1 cellular context compared by ENCODE assay signal in genomic region chr7:44415510-44415909, GRCh38.
TF ChIP-seq lines count a peak whose summit lies in the region.

No MANE protein-coding gene starts in this region.

TF ChIP-seq in HCT116, 20 proteins besides CTCF, POLR2A, EP300 and RAD21 (continued from another document):
- TF ChIP-seq, protein P1, sequence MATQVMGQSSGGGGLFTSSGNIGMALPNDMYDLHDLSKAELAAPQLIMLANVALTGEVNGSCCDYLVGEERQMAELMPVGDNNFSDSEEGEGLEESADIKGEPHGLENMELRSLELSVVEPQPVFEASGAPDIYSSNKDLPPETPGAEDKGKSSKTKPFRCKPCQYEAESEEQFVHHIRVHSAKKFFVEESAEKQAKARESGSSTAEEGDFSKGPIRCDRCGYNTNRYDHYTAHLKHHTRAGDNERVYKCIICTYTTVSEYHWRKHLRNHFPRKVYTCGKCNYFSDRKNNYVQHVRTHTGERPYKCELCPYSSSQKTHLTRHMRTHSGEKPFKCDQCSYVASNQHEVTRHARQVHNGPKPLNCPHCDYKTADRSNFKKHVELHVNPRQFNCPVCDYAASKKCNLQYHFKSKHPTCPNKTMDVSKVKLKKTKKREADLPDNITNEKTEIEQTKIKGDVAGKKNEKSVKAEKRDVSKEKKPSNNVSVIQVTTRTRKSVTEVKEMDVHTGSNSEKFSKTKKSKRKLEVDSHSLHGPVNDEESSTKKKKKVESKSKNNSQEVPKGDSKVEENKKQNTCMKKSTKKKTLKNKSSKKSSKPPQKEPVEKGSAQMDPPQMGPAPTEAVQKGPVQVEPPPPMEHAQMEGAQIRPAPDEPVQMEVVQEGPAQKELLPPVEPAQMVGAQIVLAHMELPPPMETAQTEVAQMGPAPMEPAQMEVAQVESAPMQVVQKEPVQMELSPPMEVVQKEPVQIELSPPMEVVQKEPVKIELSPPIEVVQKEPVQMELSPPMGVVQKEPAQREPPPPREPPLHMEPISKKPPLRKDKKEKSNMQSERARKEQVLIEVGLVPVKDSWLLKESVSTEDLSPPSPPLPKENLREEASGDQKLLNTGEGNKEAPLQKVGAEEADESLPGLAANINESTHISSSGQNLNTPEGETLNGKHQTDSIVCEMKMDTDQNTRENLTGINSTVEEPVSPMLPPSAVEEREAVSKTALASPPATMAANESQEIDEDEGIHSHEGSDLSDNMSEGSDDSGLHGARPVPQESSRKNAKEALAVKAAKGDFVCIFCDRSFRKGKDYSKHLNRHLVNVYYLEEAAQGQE (IDR thresholded peaks at IDR 0.05; ENCODE audit: low read depth) = no peak
- TF ChIP-seq TCF7L2 (IDR thresholded peaks at IDR 0.05; ENCODE audit: borderline replicate concordance, extremely low read depth, insufficient read depth, insufficient read length) (no peak), SIN3A (IDR thresholded peaks at IDR 0.05; ENCODE audit: low read depth) (no peak), SP1 (IDR thresholded peaks at IDR 0.05; ENCODE audit: low read depth) (no peak), FOSL1 (IDR thresholded peaks at IDR 0.05; ENCODE audit: low read depth) (no peak), EGR1 (IDR thresholded peaks at IDR 0.05; ENCODE audit: low read depth) (no peak), CEBPB (IDR thresholded peaks at IDR 0.05; ENCODE audit: low read depth) (no peak), ZNF274 (IDR thresholded peaks at IDR 0.05; ENCODE audit: low read depth, low read length) (no peak), SRF (IDR thresholded peaks at IDR 0.05; ENCODE audit: low read depth) (no peak), YY1 (IDR thresholded peaks at IDR 0.05; ENCODE audit: extremely low read depth, insufficient replicate concordance, low read depth, low read length) (no peak), EZH2phosphoT487 (IDR thresholded peaks at IDR 0.05; ENCODE audit: borderline replicate concordance) (no peak), ELF1 (IDR thresholded peaks at IDR 0.05; ENCODE audit: borderline replicate concordance, low read depth) (no peak)
- TF ChIP-seq, protein P2, sequence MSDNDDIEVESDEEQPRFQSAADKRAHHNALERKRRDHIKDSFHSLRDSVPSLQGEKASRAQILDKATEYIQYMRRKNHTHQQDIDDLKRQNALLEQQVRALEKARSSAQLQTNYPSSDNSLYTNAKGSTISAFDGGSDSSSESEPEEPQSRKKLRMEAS (IDR thresholded peaks at IDR 0.05) = no peak
